8 cellular contexts compared by ENCODE assay signal in genomic region chr10:71396714-71397339, GRCh38. TPM values are rescaled to one million over a fixed set of nuclear protein-coding genes. Genes with fewer than 3 reads are reported as not detected.
DNase-seq lines count a peak whose midpoint lies in the region; ATAC-seq and TF ChIP-seq lines count a peak whose summit lies in the region.

Gene CDH23, plus strand, starts transcription at chr10:71396920. Its CDS starts 42,912 bp downstream, at chr10:71439832.

- no peaks in the 10 kb centered on the region for H3K79me1 ChIP-seq in mesendoderm (ENCODE audit: low read length)

- BruUV-seq in Caco-2 (replicated peaks; lab: Mats Ljungman, UMichigan) (no TSS peak), mammary epithelial cell (replicated peaks; lab: Mats Ljungman, UMichigan) (no TSS peak)

- no peak within 1 kb of the TSS for H2BK5ac ChIP-seq in mesendoderm (ENCODE audit: low read length)

- H3K4me2 ChIP-seq in Loucy (ENCODE audit: low read depth, low read length, poor library complexity, severe bottlenecking) (peak within 1 kb of the TSS; percentile 49), mammary epithelial cell (ENCODE audit: insufficient read depth, low read depth, low read length) (peak within 1 kb of the TSS; percentile 68), mesendoderm (ENCODE audit: low read length) (peak within 1 kb of the TSS; percentile 77)

- H3K27ac ChIP-seq in mammary epithelial cell (ENCODE audit: insufficient read depth, low read depth, low read length) (no peak within 1 kb of the TSS), mesendoderm (ENCODE audit: low read depth, low read length) (no peak within 1 kb of the TSS), upper lobe of right lung (no peak within 1 kb of the TSS)

- H3K79me2 ChIP-seq in Loucy (ENCODE audit: insufficient read depth, low read length), result no peaks in the 10 kb centered on the region
- no peaks in the 10 kb centered on the region for H3K79me2 ChIP-seq in mammary epithelial cell (ENCODE audit: insufficient read depth, low read length)
- H3K79me2 ChIP-seq in mesendoderm (ENCODE audit: control insufficient read depth, insufficient read depth, low read length), result no peaks in the 10 kb centered on the region

- H3K4ac ChIP-seq in mesendoderm (ENCODE audit: low read depth, low read length), result no peak within 1 kb of the TSS

- in situ Hi-C loops in mammary epithelial cell (cut with MboI; ENCODE audit: low sequenced_read_pairs in 2 of 2), result loop anchor here in 1 of 2 donors (10.0 kb wide), 1 partner anchor 168 kb away; no protein-coding TSS in a partner anchor

- H4K5ac ChIP-seq in mesendoderm (ENCODE audit: low read length), result no peak within 1 kb of the TSS

- H3K18ac ChIP-seq in mesendoderm (ENCODE audit: low read length), result no peak within 1 kb of the TSS

- H3K4me1 Mint-ChIP-seq in Caco-2 (ENCODE audit: low read depth, unreplicated experiment), result no peaks in the 10 kb centered on the region

- no peaks in the 10 kb centered on the region for H3K9me3 ChIP-seq in Caco-2
- no peaks in the 10 kb centered on the region for H3K9me3 ChIP-seq in Loucy (ENCODE audit: insufficient read depth, low read depth, low read length)
- H3K9me3 ChIP-seq in mammary epithelial cell (replicated peaks; ENCODE audit: insufficient read depth, low read length), result no peaks in the 10 kb centered on the region
- no peaks in the 10 kb centered on the region for H3K9me3 ChIP-seq in upper lobe of right lung

- H3F3A ChIP-seq in Loucy (ENCODE audit: low read depth), result no peaks in the 10 kb centered on the region

- H2AK5ac ChIP-seq in mesendoderm (ENCODE audit: low read length), result no peak within 1 kb of the TSS

- H3K23ac ChIP-seq in mesendoderm (ENCODE audit: low read length), result peak within 1 kb of the TSS; percentile 48

- intact Hi-C loops in Caco-2 (cut with micrococcal nuclease; ENCODE audit: unreplicated experiment) (loop anchor here (1.0 kb wide), 1 partner anchor 173 kb away; no protein-coding TSS in a partner anchor), mammary epithelial cell (cut with micrococcal nuclease) (no loop called here), upper lobe of right lung (cut with DNase I) (loop anchor here (10.0 kb wide), 1 partner anchor 308 kb away; no protein-coding TSS in a partner anchor)

- peak within 1 kb of the TSS; percentile 60 for H3K4me3 Mint-ChIP-seq in Caco-2 (ENCODE audit: unreplicated experiment)

- H3K36me3 Mint-ChIP-seq in Caco-2 (ENCODE audit: insufficient read depth, unreplicated experiment), result no peaks in the 10 kb centered on the region

- peaks cover 4% of the 10 kb centered on the region for H3K27me3 ChIP-seq in Caco-2 (replicated peaks; ENCODE audit: control insufficient read depth, insufficient read depth, low read length)
- no peaks in the 10 kb centered on the region for H3K27me3 ChIP-seq in Loucy (ENCODE audit: insufficient read depth, low read length, poor library complexity, severe bottlenecking)
- peaks cover 26% of the 10 kb centered on the region for H3K27me3 ChIP-seq in mammary epithelial cell (ENCODE audit: insufficient read depth, low read length)
- peaks cover 14% of the 10 kb centered on the region for H3K27me3 ChIP-seq in mesendoderm (ENCODE audit: insufficient read depth, low read length, poor library complexity)
- peaks cover 47% of the 10 kb centered on the region for H3K27me3 ChIP-seq in upper lobe of right lung

- no peak within 1 kb of the TSS for H3K27ac Mint-ChIP-seq in Caco-2 (ENCODE audit: unreplicated experiment)

- dilution Hi-C loops in mammary epithelial cell (cut with HindIII; ENCODE audit: low sequenced_read_pairs), result no loop called here

- no peaks in the 10 kb centered on the region for H3K9me3 Mint-ChIP-seq in Caco-2 (ENCODE audit: unreplicated experiment)

- CTCF ChIA-PET in Caco-2 (lab: Charles Lee), result interaction anchor here (0.5 to 2.5 kb wide), 15 partner anchors 12 to 1589 kb away, joined by 3 to 18 read pairs (median 4); partner anchors contain the start of gene SLC29A3
- CTCF ChIA-PET in mammary epithelial cell (lab: Charles Lee; ENCODE audit: low non-redundant PET), result no interaction called here
- CTCF ChIA-PET in GM10248 (lab: Yijun Ruan, JAX), result interaction anchor here (1.0 to 3.3 kb wide), 4 partner anchors 13 to 173 kb away, joined by 3 to 13 read pairs (median 7); no protein-coding TSS in a partner anchor

- no peak within 1 kb of the TSS for H2BK15ac ChIP-seq in mesendoderm (replicated peaks; ENCODE audit: low read depth)

- peaks cover 26% of the 10 kb centered on the region for H3K27me3 Mint-ChIP-seq in Caco-2 (ENCODE audit: insufficient read depth, unreplicated experiment)

- H3K9me2 ChIP-seq in Loucy (replicated peaks; ENCODE audit: low read depth, low read length), result no peaks in the 10 kb centered on the region

- no peak within 1 kb of the TSS for H3K9ac ChIP-seq in Loucy (ENCODE audit: low read depth, low read length, poor library complexity, severe bottlenecking)
- no peak within 1 kb of the TSS for H3K9ac ChIP-seq in mammary epithelial cell (ENCODE audit: insufficient read depth, low read length)
- H3K9ac ChIP-seq in mesendoderm (ENCODE audit: low read length), result peak within 1 kb of the TSS; percentile 70

- H3K4me1 ChIP-seq in Caco-2 (peaks cover 18% of the 10 kb centered on the region), Loucy (ENCODE audit: insufficient read depth, low read length, poor library complexity, severe bottlenecking) (peaks cover 3% of the 10 kb centered on the region), mammary epithelial cell (ENCODE audit: insufficient read depth, low read length) (peaks cover 12% of the 10 kb centered on the region), mesendoderm (ENCODE audit: control insufficient read depth, low read depth, low read length) (peaks cover 6% of the 10 kb centered on the region), upper lobe of right lung (peaks cover 10% of the 10 kb centered on the region)

- no CpG with 5 or more reads among the region's 97 CpGs for WGBS in mammary epithelial cell (ENCODE audit: low coverage, missing lambda C conversion rate)
- WGBS in mesendoderm (ENCODE audit: extremely low coverage, insufficient coverage, low lambda C conversion rate), result no CpG with 5 or more reads among the region's 97 CpGs

- no peak within 1 kb of the TSS for H2BK120ac ChIP-seq in mesendoderm (ENCODE audit: low read depth, low read length)

- peak within 1 kb of the TSS; percentile 36 for H3K4me3 ChIP-seq in Caco-2 (ENCODE audit: low read depth, low read length)
- peak within 1 kb of the TSS; percentile 66 for H3K4me3 ChIP-seq in Loucy (ENCODE audit: low read length, poor library complexity, severe bottlenecking)
- peak within 1 kb of the TSS in 1 of 3 experiments; percentile 18 for H3K4me3 ChIP-seq in mammary epithelial cell (replicated peaks in 1 of 3; ENCODE audit: insufficient read depth in 1 of 3, low read depth in 2 of 3, low read length in 3 of 3)
- peak within 1 kb of the TSS; percentile 47 for H3K4me3 ChIP-seq in mesendoderm (ENCODE audit: low read length)
- peak within 1 kb of the TSS; percentile 50 for H3K4me3 ChIP-seq in upper lobe of right lung

- no peak within 1 kb of the TSS for H4K8ac ChIP-seq in mesendoderm (ENCODE audit: low read depth, low read length)

- H2AFZ ChIP-seq in Loucy (ENCODE audit: low read length) (peak within 1 kb of the TSS; percentile 36; the same call in 1 of the 2 replicates), mammary epithelial cell (ENCODE audit: low read depth, low read length) (peak within 1 kb of the TSS; percentile 40)

- ATAC-seq in upper lobe of right lung, result peak; percentile 38

- H3K36me3 ChIP-seq in Caco-2 (ENCODE audit: control insufficient read depth, insufficient read depth, low read length), result no peaks in the 10 kb centered on the region
- H3K36me3 ChIP-seq in Loucy (ENCODE audit: insufficient read depth, low read length), result no peaks in the 10 kb centered on the region
- H3K36me3 ChIP-seq in mammary epithelial cell (ENCODE audit: insufficient read depth, low read length), result no peaks in the 10 kb centered on the region
- H3K36me3 ChIP-seq in mesendoderm (ENCODE audit: control insufficient read depth, insufficient read depth, low read length), result no peaks in the 10 kb centered on the region
- H3K36me3 ChIP-seq in upper lobe of right lung, result no peaks in the 10 kb centered on the region

- TF ChIP-seq CTCF in Caco-2 (IDR thresholded peaks at IDR 0.05; ENCODE audit: insufficient read depth in 1 of 2, low read depth in 1 of 2, low read length in 1 of 2, severe bottlenecking in 1 of 2, unreplicated experiment in 1 of 2) (no peak), Loucy (conservative IDR thresholded peaks at IDR 0.05; ENCODE audit: low read length) (no peak), mammary epithelial cell (conservative IDR thresholded peaks at IDR 0.05 in 1 of 2, IDR thresholded peaks at IDR 0.05 in 1 of 2; ENCODE audit: extremely low read depth in 1 of 2, insufficient read depth in 1 of 2, low read depth in 1 of 2, low read length in 2 of 2) (no peak), upper lobe of right lung (IDR thresholded peaks at IDR 0.05) (no peak), GM10248 (IDR thresholded peaks at IDR 0.05; ENCODE audit: control extremely low read depth, extremely low read depth, low read depth, missing control alignments) (no peak)

- no peaks in the 10 kb centered on the region for H4K20me1 ChIP-seq in Loucy (ENCODE audit: insufficient read depth, low read length, poor library complexity, severe bottlenecking)
- no peaks in the 10 kb centered on the region for H4K20me1 ChIP-seq in mammary epithelial cell (ENCODE audit: insufficient read depth, low read length)

- DNase-seq in Caco-2, result peak in 1 of 2 experiments; percentile 62
- DNase-seq in mammary epithelial cell, result no peak
- peak; percentile 66 for DNase-seq in mesendoderm
- DNase-seq in upper lobe of right lung, result peak; percentile 74
- DNase-seq in amniotic stem cell (lab: John Stamatoyannopoulos, UW), result no peak
- no peak for DNase-seq in GM10248 (ENCODE audit: extremely low spot score)
- no peak for DNase-seq in kidney glomerular epithelial cell (lab: John Stamatoyannopoulos, UW)

- POLR2A ChIA-PET in Caco-2 (lab: Charles Lee), result no interaction called here
- POLR2A ChIA-PET in GM10248 (lab: Yijun Ruan, JAX), result no interaction called here

- H3K56ac ChIP-seq in mesendoderm (ENCODE audit: low read length), result peak within 1 kb of the TSS; percentile 86

RNA-seq across cellular contexts. Expression of gene CDH23, which starts in this region (rescaled TPM):
- total RNA-seq in Caco-2 (2022) (0.34 and 1.0 TPM in 2 replicates), mammary epithelial cell (under 1 TPM; 0.05 to 0.17 TPM), upper lobe of right lung (10.9 TPM)
- polyA plus RNA-seq in mammary epithelial cell, result 0.03 TPM
- polyA minus RNA-seq in mammary epithelial cell, result not detected
- 2.1 TPM for polyA plus RNA-seq in mesendoderm (2013, experiment 1 of 2)
- 1.7 TPM for polyA plus RNA-seq in mesendoderm (2013, experiment 2 of 2)

Comparison
In these comparisons a context has a peak if more than half of its experiments do, and no peak if none do; other contexts are left out.
1. DNase-seq: peak in mesendoderm (single experiment) and upper lobe of right lung (single experiment); none in mammary epithelial cell (single experiment), amniotic stem cell (single experiment), GM10248 (single experiment) and kidney glomerular epithelial cell (single experiment).
2. Peak in every context shown above with its lines, with median percentiles within 50 percentile points of each other: H3K4me2 ChIP-seq.